8 cellular contexts compared by ENCODE assay signal in genomic region chr17:18257268-18257681, GRCh38. TPM values are rescaled to one million over a fixed set of nuclear protein-coding genes. Genes with fewer than 3 reads are reported as not detected.
DNase-seq lines count a peak whose midpoint lies in the region; ATAC-seq, FAIRE-seq and TF ChIP-seq lines count a peak whose summit lies in the region.

No MANE protein-coding gene starts in this region.

- TF ChIP-seq EP300 in K562 (IDR thresholded peaks at IDR 0.05; ENCODE audit: low read length) = no peak

- H3K4me2 ChIP-seq in K562 (ENCODE audit: insufficient read depth, low read length) = no peak overlapping the region

- no peaks in the 10 kb centered on the region for H3K36me3 Mint-ChIP-seq in type B pancreatic cell

- H2AFZ ChIP-seq in K562 (ENCODE audit: low read depth, low read length) = no peak overlapping the region

- intact Hi-C loops in left ventricle myocardium superior (cut with micrococcal nuclease) (no loop called here), K562 (cut with micrococcal nuclease) (no loop called here), right lobe of liver (cut with DNase I) (loop anchor here in 1 of 2 donors (10.0 kb wide), 1 partner anchor 58 kb away; the partner anchor contains the start of genes SMCR8 and TOP3A)

- TF ChIP-seq POLR2A in K562 (conservative IDR thresholded peaks at IDR 0.05) (no peak), right lobe of liver (IDR thresholded peaks at IDR 0.05) (no peak), GM18505 (IDR thresholded peaks at IDR 0.05; ENCODE audit: borderline replicate concordance, extremely low read depth, insufficient read depth, insufficient read length) (no peak)

- H3K27me3 Mint-ChIP-seq in type B pancreatic cell = no peaks in the 10 kb centered on the region

- H3K4me3 ChIP-seq in cardiac muscle cell (peak overlapping the region; percentile 83), K562 (peak overlapping the region; percentile 85), right lobe of liver (peak overlapping the region; percentile 83 to 100 (median 97))

- H3K4me1 ChIP-seq in cardiac muscle cell (ENCODE audit: low read depth) = peaks cover 17% of the 10 kb centered on the region
- peaks cover 18 to 58% of the 10 kb centered on the region in 2 experiments; a peak in 4 of 5 replicates for H3K4me1 ChIP-seq in K562 (replicated peaks in 1 of 2; ENCODE audit: control insufficient read depth in 2 of 2, insufficient read depth in 2 of 2, low read length in 2 of 2)
- H3K4me1 ChIP-seq in right lobe of liver = peaks cover 0 to 37% (median 13%) of the 10 kb centered on the region in 4 donors

- WGBS in K562 (ENCODE audit: insufficient coverage, low coverage, missing lambda C conversion rate) = 72% methylated on average over 4 of the region's 12 CpGs
- 47% methylated on average over 2 of the region's 12 CpGs for WGBS in right lobe of liver (ENCODE audit: insufficient coverage, low coverage, low lambda C conversion rate, missing lambda C conversion rate)

- CTCF ChIA-PET in K562 (lab: Yijun Ruan, JAX; ENCODE audit: low intra/inter-chr PET ratio) = no interaction called here

- FAIRE-seq in K562 (lab: Jason Lieb, UNC) = no peak

- no peak for DNase-seq in cardiac muscle cell (ENCODE audit: low read depth in 1 of 2, low spot score in 1 of 2)
- no peak for DNase-seq in left ventricle myocardium superior
- DNase-seq in K562 (ENCODE audit: extremely low read depth in 1 of 4, low spot score in 3 of 4) = no peak
- DNase-seq in right lobe of liver = no peak
- DNase-seq in type B pancreatic cell (ENCODE audit: extremely low spot score, unreplicated experiment) = no peak
- DNase-seq in superior temporal gyrus (ENCODE audit: extremely low spot score) = no peak
- DNase-seq in GOT3 (lab: John Stamatoyannopoulos, UW) = no peak

- in situ Hi-C loops in K562 (cut with MboI) = no loop called here

- H3K9me3 ChIP-seq in cardiac muscle cell (ENCODE audit: low read depth) (no peaks in the 10 kb centered on the region), K562 (replicated peaks; ENCODE audit: control insufficient read depth, insufficient read depth, low read depth, low read length) (no peaks in the 10 kb centered on the region), right lobe of liver (no peaks in the 10 kb centered on the region)

- H4K20me1 ChIP-seq in K562 (replicated peaks; ENCODE audit: control insufficient read depth, insufficient read depth, low read length) = no peaks in the 10 kb centered on the region

- no peak for TF ChIP-seq RAD21 in K562 (CRISPR knock-in tag; conservative IDR thresholded peaks at IDR 0.05 in 1 of 2, IDR thresholded peaks at IDR 0.05 in 1 of 2)

- peak overlapping the region in 1 of 2 experiments; percentile 93; a peak in 3 of 4 replicates for H3K9ac ChIP-seq in K562 (ENCODE audit: insufficient read depth in 1 of 2, low read depth in 2 of 2, low read length in 2 of 2)

- no peak for ATAC-seq in left ventricle myocardium superior
- ATAC-seq in K562 = no peak
- ATAC-seq in right lobe of liver = no peak
- no peak for ATAC-seq in GM18505 (IDR thresholded peaks at IDR 0.05; ENCODE audit: unreplicated experiment)

- H3K36me3 ChIP-seq in cardiac muscle cell (peaks cover 27% of the 10 kb centered on the region), K562 (ENCODE audit: control insufficient read depth, insufficient read depth, low read length) (peaks cover 30% of the 10 kb centered on the region; the same call in 1 of the 3 replicates), right lobe of liver (peaks cover 0 to 40% (median 14%) of the 10 kb centered on the region in 4 donors)

- peak overlapping the region; percentile 98 for H3K4me3 Mint-ChIP-seq in type B pancreatic cell

- no peaks in the 10 kb centered on the region for H3K27me3 ChIP-seq in cardiac muscle cell
- H3K27me3 ChIP-seq in K562 (ENCODE audit: control insufficient read depth in 2 of 2, insufficient read depth in 2 of 2, low read length in 2 of 2) = no peaks in the 10 kb centered on the region
- no peaks in the 10 kb centered on the region for H3K27me3 ChIP-seq in right lobe of liver

- no peaks in the 10 kb centered on the region for H3K9me3 Mint-ChIP-seq in type B pancreatic cell

- TSS peak; percentile 49 for BruUV-seq in K562 (replicated peaks; lab: Mats Ljungman, UMichigan)

- peaks cover 10% of the 10 kb centered on the region for H3K4me1 Mint-ChIP-seq in type B pancreatic cell (ENCODE audit: unreplicated experiment)

- POLR2A ChIA-PET in K562 (lab: Yijun Ruan, JAX) = no interaction called here

- peak overlapping the region; percentile 87 for H3K27ac ChIP-seq in cardiac muscle cell
- no peak overlapping the region; the same call in 2 of the 3 replicates for H3K27ac ChIP-seq in K562 (ENCODE audit: extremely low read depth, low read depth, low read length)
- peak overlapping the region in 1 of 3 donors; percentile 89 for H3K27ac ChIP-seq in right lobe of liver

- TF ChIP-seq CTCF in cardiac muscle cell (IDR thresholded peaks at IDR 0.05; ENCODE audit: low read depth, low read length) = no peak
- TF ChIP-seq CTCF in K562 (IDR thresholded peaks at IDR 0.05 in 2 of 3, conservative IDR thresholded peaks at IDR 0.05 in 1 of 3; ENCODE audit: insufficient read depth in 2 of 3, low read depth in 1 of 3, low read length in 3 of 3) = no peak
- TF ChIP-seq CTCF in right lobe of liver (IDR thresholded peaks at IDR 0.05) = no peak
- no peak for TF ChIP-seq CTCF in type B pancreatic cell (conservative IDR thresholded peaks at IDR 0.05)

- peak overlapping the region; percentile 98 for H3K27ac Mint-ChIP-seq in type B pancreatic cell

- peaks cover 23% of the 10 kb centered on the region for H3K79me2 ChIP-seq in K562 (ENCODE audit: control insufficient read depth, insufficient read depth, low read length)

- no peaks in the 10 kb centered on the region for H3K9me1 ChIP-seq in K562 (ENCODE audit: control insufficient read depth, insufficient read depth, low read length)

RNA-seq across cellular contexts. Expression of gene FLII, which starts 1.3 kb away (rescaled TPM):
- total RNA-seq in cardiac muscle cell (227 and 303 TPM in 2 replicates), left ventricle myocardium superior (292 TPM), K562 (2014; rRNA removed) (82.5 and 117 TPM in 2 replicates), K562 (2014; rRNA removed; fragmentation: Illumina TruSeq; extraction: Trizol) (57.2 and 64.8 TPM in 2 replicates), K562 (2015; rRNA removed; fragmentation: Illumina TruSeq; extraction: Trizol) (65.9 and 71.4 TPM in 2 replicates), K562 (2021) (116 and 121 TPM in 2 replicates), right lobe of liver (100 to 1,000 TPM in 4 of 6 experiments, 10 to 100 TPM in 2; 89.0 to 171 (median 116) TPM), type B pancreatic cell (ENCODE audit: low replicate concordance) (248 and 320 TPM in 2 replicates)
- polyA plus RNA-seq in cardiac muscle cell (210 and 232 TPM in 2 replicates), K562 (2011; rRNA removed) (126 and 140 TPM in 2 replicates), K562 (2014; fragmentation: Illumina TruSeq; extraction: Trizol) (92.6 and 108 TPM in 2 replicates), K562 (2014; fragmentation: Nextera tagmentation; extraction: Ambion mirVana) (10 to 100 TPM; 11.7 to 14.4 TPM), K562 (2014; rRNA removed) (86.9 and 88.9 TPM in 2 replicates)
- 135 and 339 TPM in 2 replicates for total RNA-seq in K562 (2011; cell fraction: chromatin; rRNA removed; ENCODE audit: low replicate concordance)
- total RNA-seq in K562 (2011; cell fraction: nucleolus; rRNA removed) = 168 and 180 TPM in 2 replicates
- total RNA-seq in K562 (2011; cell fraction: nucleoplasm; rRNA removed) = 115 and 116 TPM in 2 replicates
- polyA plus RNA-seq in K562 (2011; cell fraction: cytosol; rRNA removed) = 150 and 255 TPM in 2 replicates
- polyA plus RNA-seq in K562 (2011; cell fraction: nucleus; rRNA removed) = 312 and 400 TPM in 2 replicates
- polyA plus RNA-seq in K562 (2012) = 87.1 and 120 TPM in 2 replicates
- polyA minus RNA-seq in K562 (2011; rRNA and poly(A)+ RNA removed) = 124 and 145 TPM in 2 replicates
- polyA minus RNA-seq in K562 (2011; cell fraction: cytosol; rRNA and poly(A)+ RNA removed) = 107 and 114 TPM in 2 replicates
- 59.5 and 63.8 TPM in 2 replicates for polyA minus RNA-seq in K562 (2011; cell fraction: nucleus; rRNA and poly(A)+ RNA removed)

RNA-seq across cellular contexts. Expression of gene MIEF2, which starts 3.2 kb away (rescaled TPM):
- total RNA-seq in cardiac muscle cell (95.7 and 101 TPM in 2 replicates), left ventricle myocardium superior (32.2 TPM), K562 (2014; rRNA removed) (4.0 and 6.4 TPM in 2 replicates), K562 (2014; rRNA removed; fragmentation: Illumina TruSeq; extraction: Trizol) (0.77 and 1.2 TPM in 2 replicates), K562 (2015; rRNA removed; fragmentation: Illumina TruSeq; extraction: Trizol) (2.4 and 2.8 TPM in 2 replicates), K562 (2021) (7.8 and 8.2 TPM in 2 replicates), right lobe of liver (10 to 100 TPM in 1 of 6 experiments, 1 to 10 TPM in 5; 5.9 to 10.6 (median 7.1) TPM), type B pancreatic cell (ENCODE audit: low replicate concordance) (17.9 and 31.2 TPM in 2 replicates)
- polyA plus RNA-seq in cardiac muscle cell (36.9 and 37.3 TPM in 2 replicates), K562 (2011; rRNA removed) (3.0 and 5.9 TPM in 2 replicates), K562 (2014; fragmentation: Illumina TruSeq; extraction: Trizol) (1.6 and 3.6 TPM in 2 replicates), K562 (2014; fragmentation: Nextera tagmentation; extraction: Ambion mirVana) (under 1 TPM; 0.10 to 0.21 TPM), K562 (2014; rRNA removed) (3.8 and 4.7 TPM in 2 replicates)
- total RNA-seq in K562 (2011; cell fraction: chromatin; rRNA removed; ENCODE audit: low replicate concordance) = 8.1 and 23.7 TPM in 2 replicates
- total RNA-seq in K562 (2011; cell fraction: nucleolus; rRNA removed) = 20.5 and 26.8 TPM in 2 replicates
- total RNA-seq in K562 (2011; cell fraction: nucleoplasm; rRNA removed) = 12.3 and 12.8 TPM in 2 replicates
- polyA plus RNA-seq in K562 (2011; cell fraction: cytosol; rRNA removed) = 8.2 and 13.6 TPM in 2 replicates
- polyA plus RNA-seq in K562 (2011; cell fraction: nucleus; rRNA removed) = 24.6 and 25.0 TPM in 2 replicates
- 6.5 and 7.8 TPM in 2 replicates for polyA plus RNA-seq in K562 (2012)
- polyA minus RNA-seq in K562 (2011; rRNA and poly(A)+ RNA removed) = 3.6 and 5.1 TPM in 2 replicates
- 4.9 and 5.6 TPM in 2 replicates for polyA minus RNA-seq in K562 (2011; cell fraction: cytosol; rRNA and poly(A)+ RNA removed)
- 11.4 and 14.9 TPM in 2 replicates for polyA minus RNA-seq in K562 (2011; cell fraction: nucleus; rRNA and poly(A)+ RNA removed)

RNA-seq across cellular contexts. Expression of gene LLGL1, which starts 31.8 kb away (rescaled TPM):
- 81.5 and 83.8 TPM in 2 replicates for total RNA-seq in cardiac muscle cell
- polyA plus RNA-seq in cardiac muscle cell = 5.9 and 7.3 TPM in 2 replicates
- total RNA-seq in left ventricle myocardium superior = 9.0 TPM
- total RNA-seq in K562 (2011; cell fraction: chromatin; rRNA removed; ENCODE audit: low replicate concordance) = 9.5 and 31.3 TPM in 2 replicates
- total RNA-seq in K562 (2011; cell fraction: nucleolus; rRNA removed) = 21.2 and 23.6 TPM in 2 replicates
- 13.2 and 14.3 TPM in 2 replicates for total RNA-seq in K562 (2011; cell fraction: nucleoplasm; rRNA removed)
- total RNA-seq in K562 (2014; rRNA removed) = 8.2 and 11.3 TPM in 2 replicates
- total RNA-seq in K562 (2014; rRNA removed; fragmentation: Illumina TruSeq; extraction: Trizol) = 1.4 and 1.7 TPM in 2 replicates
- 4.0 and 4.2 TPM in 2 replicates for total RNA-seq in K562 (2015; rRNA removed; fragmentation: Illumina TruSeq; extraction: Trizol)
- total RNA-seq in K562 (2021) = 12.4 and 12.9 TPM in 2 replicates
- polyA plus RNA-seq in K562 (2011; rRNA removed) = 6.4 and 9.2 TPM in 2 replicates
- 9.5 and 22.7 TPM in 2 replicates for polyA plus RNA-seq in K562 (2011; cell fraction: cytosol; rRNA removed)
- polyA plus RNA-seq in K562 (2011; cell fraction: nucleus; rRNA removed) = 16.1 and 20.2 TPM in 2 replicates
- 7.3 and 10.7 TPM in 2 replicates for polyA plus RNA-seq in K562 (2012)
- 3.7 and 8.4 TPM in 2 replicates for polyA plus RNA-seq in K562 (2014; fragmentation: Illumina TruSeq; extraction: Trizol)
- polyA plus RNA-seq in K562 (2014; fragmentation: Nextera tagmentation; extraction: Ambion mirVana) = under 1 TPM in 1 of 2 experiments, not detected in 1; 0.11 TPM
- polyA plus RNA-seq in K562 (2014; rRNA removed) = 10.7 and 11.9 TPM in 2 replicates
- polyA minus RNA-seq in K562 (2011; rRNA and poly(A)+ RNA removed) = 2.5 and 5.3 TPM in 2 replicates
- polyA minus RNA-seq in K562 (2011; cell fraction: cytosol; rRNA and poly(A)+ RNA removed) = 8.2 and 8.6 TPM in 2 replicates
- 5.5 and 6.7 TPM in 2 replicates for polyA minus RNA-seq in K562 (2011; cell fraction: nucleus; rRNA and poly(A)+ RNA removed)
- 1 to 10 TPM; 2.0 to 8.6 (median 2.8) TPM for total RNA-seq in right lobe of liver
- 35.1 and 61.2 TPM in 2 replicates for total RNA-seq in type B pancreatic cell (ENCODE audit: low replicate concordance)

RNA-seq across cellular contexts. Expression of gene TOP3A, which starts 57.5 kb away (rescaled TPM):
- total RNA-seq in cardiac muscle cell = 31.0 and 40.1 TPM in 2 replicates
- polyA plus RNA-seq in cardiac muscle cell = 22.7 and 26.5 TPM in 2 replicates
- total RNA-seq in left ventricle myocardium superior = 10.3 TPM
- total RNA-seq in K562 (2011; cell fraction: chromatin; rRNA removed; ENCODE audit: low replicate concordance) = 134 and 180 TPM in 2 replicates
- total RNA-seq in K562 (2011; cell fraction: nucleolus; rRNA removed) = 87.6 and 109 TPM in 2 replicates
- 107 and 108 TPM in 2 replicates for total RNA-seq in K562 (2011; cell fraction: nucleoplasm; rRNA removed)
- total RNA-seq in K562 (2014; rRNA removed) = 25.5 and 33.2 TPM in 2 replicates
- total RNA-seq in K562 (2014; rRNA removed; fragmentation: Illumina TruSeq; extraction: Trizol) = 24.7 and 25.6 TPM in 2 replicates
- 27.0 and 30.0 TPM in 2 replicates for total RNA-seq in K562 (2015; rRNA removed; fragmentation: Illumina TruSeq; extraction: Trizol)
- 48.2 and 49.7 TPM in 2 replicates for total RNA-seq in K562 (2021)
- polyA plus RNA-seq in K562 (2011; rRNA removed) = 18.3 and 23.0 TPM in 2 replicates
- polyA plus RNA-seq in K562 (2011; cell fraction: cytosol; rRNA removed) = 10.3 and 14.3 TPM in 2 replicates
- polyA plus RNA-seq in K562 (2011; cell fraction: nucleus; rRNA removed) = 28.2 and 40.0 TPM in 2 replicates
- 21.5 and 22.5 TPM in 2 replicates for polyA plus RNA-seq in K562 (2012)
- 25.8 TPM in 2 replicates for polyA plus RNA-seq in K562 (2014; fragmentation: Illumina TruSeq; extraction: Trizol)
- polyA plus RNA-seq in K562 (2014; fragmentation: Nextera tagmentation; extraction: Ambion mirVana) = 1 to 10 TPM; 5.2 to 7.6 TPM
- 16.4 and 22.7 TPM in 2 replicates for polyA plus RNA-seq in K562 (2014; rRNA removed)
- polyA minus RNA-seq in K562 (2011; rRNA and poly(A)+ RNA removed) = 40.2 and 45.8 TPM in 2 replicates
- 20.1 and 24.0 TPM in 2 replicates for polyA minus RNA-seq in K562 (2011; cell fraction: cytosol; rRNA and poly(A)+ RNA removed)
- polyA minus RNA-seq in K562 (2011; cell fraction: nucleus; rRNA and poly(A)+ RNA removed) = 33.1 and 42.0 TPM in 2 replicates
- total RNA-seq in right lobe of liver = 10 to 100 TPM; 13.7 to 29.9 (median 20.7) TPM
- 47.5 and 70.2 TPM in 2 replicates for total RNA-seq in type B pancreatic cell (ENCODE audit: low replicate concordance)

RNA-seq across cellular contexts. Expression of gene SMCR8, which starts 57.8 kb away (rescaled TPM):
- 8.7 and 11.3 TPM in 2 replicates for total RNA-seq in cardiac muscle cell
- polyA plus RNA-seq in cardiac muscle cell = 2.9 and 3.9 TPM in 2 replicates
- 13.1 TPM for total RNA-seq in left ventricle myocardium superior
- 11.8 and 21.8 TPM in 2 replicates for total RNA-seq in K562 (2011; cell fraction: chromatin; rRNA removed; ENCODE audit: low replicate concordance)
- 11.7 and 16.5 TPM in 2 replicates for total RNA-seq in K562 (2011; cell fraction: nucleolus; rRNA removed)
- 10.4 and 12.3 TPM in 2 replicates for total RNA-seq in K562 (2011; cell fraction: nucleoplasm; rRNA removed)
- total RNA-seq in K562 (2014; rRNA removed) = 4.9 and 6.4 TPM in 2 replicates
- total RNA-seq in K562 (2014; rRNA removed; fragmentation: Illumina TruSeq; extraction: Trizol) = 4.9 and 5.3 TPM in 2 replicates
- 7.2 and 7.5 TPM in 2 replicates for total RNA-seq in K562 (2015; rRNA removed; fragmentation: Illumina TruSeq; extraction: Trizol)
- total RNA-seq in K562 (2021) = 7.8 and 8.8 TPM in 2 replicates
- polyA plus RNA-seq in K562 (2011; rRNA removed) = 3.8 and 3.9 TPM in 2 replicates
- 3.5 and 3.6 TPM in 2 replicates for polyA plus RNA-seq in K562 (2011; cell fraction: cytosol; rRNA removed)
- polyA plus RNA-seq in K562 (2011; cell fraction: nucleus; rRNA removed) = 3.0 and 4.5 TPM in 2 replicates
- 6.3 and 7.8 TPM in 2 replicates for polyA plus RNA-seq in K562 (2012)
- 7.1 and 7.3 TPM in 2 replicates for polyA plus RNA-seq in K562 (2014; fragmentation: Illumina TruSeq; extraction: Trizol)
- under 1 TPM; 0.25 to 0.37 TPM for polyA plus RNA-seq in K562 (2014; fragmentation: Nextera tagmentation; extraction: Ambion mirVana)
- polyA plus RNA-seq in K562 (2014; rRNA removed) = 3.2 and 4.3 TPM in 2 replicates
- 6.5 and 7.5 TPM in 2 replicates for polyA minus RNA-seq in K562 (2011; rRNA and poly(A)+ RNA removed)
- polyA minus RNA-seq in K562 (2011; cell fraction: cytosol; rRNA and poly(A)+ RNA removed) = 5.4 and 5.6 TPM in 2 replicates
- 5.1 and 6.4 TPM in 2 replicates for polyA minus RNA-seq in K562 (2011; cell fraction: nucleus; rRNA and poly(A)+ RNA removed)
- total RNA-seq in right lobe of liver = 1 to 10 TPM; 4.2 to 7.9 (median 6.4) TPM
- 20.2 and 26.6 TPM in 2 replicates for total RNA-seq in type B pancreatic cell (ENCODE audit: low replicate concordance)
